1 cellular context compared by ENCODE assay signal in genomic region chr1:9946315-9946714, GRCh38.
TF ChIP-seq lines count a peak whose summit lies in the region.

No MANE protein-coding gene starts in this region.

TF ChIP-seq in K562, 482 proteins besides CTCF, POLR2A, EP300 and RAD21:
- TF ChIP-seq CHCHD3 (CRISPR knock-in tag; IDR thresholded peaks at IDR 0.05): no peak
- no peak for TF ChIP-seq ZNF316 (IDR thresholded peaks at IDR 0.05)
- no peak for TF ChIP-seq SNRNP70 (optimal IDR thresholded peaks at IDR 0.05; ENCODE audit: low read depth, low read length)
- TF ChIP-seq, protein P1, sequence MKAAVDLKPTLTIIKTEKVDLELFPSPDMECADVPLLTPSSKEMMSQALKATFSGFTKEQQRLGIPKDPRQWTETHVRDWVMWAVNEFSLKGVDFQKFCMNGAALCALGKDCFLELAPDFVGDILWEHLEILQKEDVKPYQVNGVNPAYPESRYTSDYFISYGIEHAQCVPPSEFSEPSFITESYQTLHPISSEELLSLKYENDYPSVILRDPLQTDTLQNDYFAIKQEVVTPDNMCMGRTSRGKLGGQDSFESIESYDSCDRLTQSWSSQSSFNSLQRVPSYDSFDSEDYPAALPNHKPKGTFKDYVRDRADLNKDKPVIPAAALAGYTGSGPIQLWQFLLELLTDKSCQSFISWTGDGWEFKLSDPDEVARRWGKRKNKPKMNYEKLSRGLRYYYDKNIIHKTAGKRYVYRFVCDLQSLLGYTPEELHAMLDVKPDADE (conservative IDR thresholded peaks at IDR 0.05; ENCODE audit: control insufficient read depth, low read depth, low read length): no peak
- TF ChIP-seq ZNF124 (CRISPR knock-in tag; IDR thresholded peaks at IDR 0.05): no peak
- TF ChIP-seq, protein P2, sequence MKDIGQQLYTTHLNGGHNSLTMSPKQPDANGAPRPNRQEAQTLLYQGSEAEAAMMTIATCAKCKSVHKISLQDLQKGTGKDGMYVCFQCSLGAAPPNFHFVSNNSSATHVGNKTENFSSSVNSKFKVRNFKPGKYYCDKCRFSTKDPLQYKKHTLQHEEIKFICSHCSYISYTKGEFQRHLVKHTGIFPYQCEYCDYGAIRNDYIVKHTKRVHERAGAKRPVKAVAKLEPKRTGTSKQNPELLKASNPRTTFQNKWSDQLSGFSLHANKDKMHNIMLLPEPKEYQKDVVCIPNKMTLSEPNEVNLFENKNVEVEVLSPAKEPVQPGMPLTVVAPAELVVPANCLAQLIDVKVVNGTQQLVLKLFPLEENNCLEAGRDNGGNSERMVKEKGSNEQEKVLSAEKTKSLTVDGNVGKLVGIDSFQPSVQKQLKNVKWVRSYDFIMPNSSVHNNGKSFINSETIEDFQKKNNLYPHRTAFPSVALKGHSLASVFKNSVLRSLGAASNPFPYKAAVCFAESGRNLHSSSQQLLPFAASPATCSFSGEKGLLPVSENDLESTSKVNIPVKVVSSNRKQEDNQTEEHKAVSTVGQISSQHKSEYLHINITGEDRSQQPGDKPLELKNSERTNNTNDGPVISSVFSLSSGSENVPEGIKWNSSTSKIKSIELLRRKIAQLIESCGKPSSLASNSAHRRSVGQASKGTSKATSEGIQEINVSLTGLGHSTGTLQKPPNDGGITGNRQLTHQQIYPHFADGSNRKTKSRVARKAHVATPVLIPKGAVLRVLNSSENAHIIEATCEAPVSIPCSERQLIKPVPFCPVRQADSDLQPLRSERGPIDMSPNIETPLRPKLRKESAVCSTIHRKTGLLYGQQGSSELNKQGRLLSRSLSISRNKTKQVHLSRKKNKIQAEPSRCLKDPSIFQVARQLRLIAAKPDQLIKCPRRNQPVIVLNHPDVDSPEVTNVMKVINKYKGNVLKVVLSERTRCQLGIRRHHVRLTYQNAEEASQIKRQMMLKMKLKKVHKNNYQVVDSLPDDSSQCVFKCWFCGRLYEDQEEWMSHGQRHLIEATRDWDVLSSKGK (CRISPR knock-in tag; IDR thresholded peaks at IDR 0.05): no peak
- TF ChIP-seq L3MBTL2 (IDR thresholded peaks at IDR 0.05): no peak
- TF ChIP-seq ZFP36 (IDR thresholded peaks at IDR 0.05; ENCODE audit: low read depth, low read length, partially characterized antibody): no peak
- no peak for TF ChIP-seq CUX1 (CRISPR knock-in tag; IDR thresholded peaks at IDR 0.05)
- TF ChIP-seq KLF6 (CRISPR knock-in tag; IDR thresholded peaks at IDR 0.05; ENCODE audit: borderline replicate concordance): no peak
- TF ChIP-seq CBFA2T3 (IDR thresholded peaks at IDR 0.05): no peak
- TF ChIP-seq ETV6 (IDR thresholded peaks at IDR 0.05; ENCODE audit: borderline replicate concordance in 1 of 2, low read depth in 2 of 2, low read length in 1 of 2): no peak
- no peak for TF ChIP-seq ETV6 (CRISPR knock-in tag; IDR thresholded peaks at IDR 0.05; ENCODE audit: borderline replicate concordance)
- no peak for TF ChIP-seq XRCC3 (IDR thresholded peaks at IDR 0.05)
- TF ChIP-seq, protein P3, sequence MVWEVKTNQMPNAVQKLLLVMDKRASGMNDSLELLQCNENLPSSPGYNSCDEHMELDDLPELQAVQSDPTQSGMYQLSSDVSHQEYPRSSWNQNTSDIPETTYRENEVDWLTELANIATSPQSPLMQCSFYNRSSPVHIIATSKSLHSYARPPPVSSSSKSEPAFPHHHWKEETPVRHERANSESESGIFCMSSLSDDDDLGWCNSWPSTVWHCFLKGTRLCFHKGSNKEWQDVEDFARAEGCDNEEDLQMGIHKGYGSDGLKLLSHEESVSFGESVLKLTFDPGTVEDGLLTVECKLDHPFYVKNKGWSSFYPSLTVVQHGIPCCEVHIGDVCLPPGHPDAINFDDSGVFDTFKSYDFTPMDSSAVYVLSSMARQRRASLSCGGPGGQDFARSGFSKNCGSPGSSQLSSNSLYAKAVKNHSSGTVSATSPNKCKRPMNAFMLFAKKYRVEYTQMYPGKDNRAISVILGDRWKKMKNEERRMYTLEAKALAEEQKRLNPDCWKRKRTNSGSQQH (CRISPR knock-in tag; IDR thresholded peaks at IDR 0.05): no peak
- no peak for TF ChIP-seq LCOR (CRISPR knock-in tag; IDR thresholded peaks at IDR 0.05)
- no peak for TF ChIP-seq RBM34 (IDR thresholded peaks at IDR 0.05; ENCODE audit: borderline replicate concordance, insufficient read depth, low read length)
- no peak for TF ChIP-seq MEF2D (tag; conservative IDR thresholded peaks at IDR 0.05; ENCODE audit: low read depth)
